Comparison of ENCODE assay signal across 8 cellular contexts in genomic region chr1:109793486-109794318, GRCh38. TPM values are rescaled to one million over a fixed set of nuclear protein-coding genes. Genes with fewer than 3 reads are reported as not detected.
A peak's percentile ranks its signal among the peaks of the same experiment; 100 is the strongest.
DNase-seq lines count a peak whose midpoint lies in the region; FAIRE-seq and TF ChIP-seq lines count a peak whose summit lies in the region.

No MANE protein-coding gene starts in this region.

- DNase-seq in D721Med (ENCODE audit: insufficient read length, low spot score) (peak; percentile 86), NCI-H1092 treated with DMSO at 0.1 percent for 48 hours (lab: John Stamatoyannopoulos, UW) (peak; percentile 87), T-helper 22 cell (ENCODE audit: low read depth) (peak; percentile 15), dorsolateral prefrontal cortex (peak in 7 of 10 donors; percentile 7 to 46 (median 23)), mesendoderm (peak; percentile 97), type B pancreatic cell (ENCODE audit: extremely low spot score, unreplicated experiment) (peak; percentile 53), Caco-2 (no peak), T-helper 9 cell (no peak)

- H3K9ac ChIP-seq in mesendoderm (ENCODE audit: low read length): no peak overlapping the region

- no peaks in the 10 kb centered on the region for H3K9me3 Mint-ChIP-seq in type B pancreatic cell
- no peaks in the 10 kb centered on the region for H3K9me3 Mint-ChIP-seq in Caco-2 (ENCODE audit: unreplicated experiment)

- no peak overlapping the region for H3K4me2 ChIP-seq in mesendoderm (ENCODE audit: low read length)

- no peak for FAIRE-seq in D721Med (lab: Jason Lieb, UNC)

- no peak overlapping the region for H2AK5ac ChIP-seq in mesendoderm (ENCODE audit: low read length)

- POLR2A ChIA-PET in Caco-2 (lab: Charles Lee): no interaction called here

- H2BK15ac ChIP-seq in mesendoderm (replicated peaks; ENCODE audit: low read depth): no peak overlapping the region

- peak overlapping the region; percentile 52 for H2BK5ac ChIP-seq in mesendoderm (ENCODE audit: low read length)

- H3K27ac ChIP-seq in dorsolateral prefrontal cortex (peak overlapping the region in 2 of 59 donors; percentile 18 to 31), mesendoderm (ENCODE audit: low read depth, low read length) (peak overlapping the region; percentile 24)

- H3K4me3 ChIP-seq in dorsolateral prefrontal cortex (no peak overlapping the region), mesendoderm (ENCODE audit: low read length) (no peak overlapping the region), Caco-2 (ENCODE audit: low read depth, low read length) (no peak overlapping the region)

- no CpG with 5 or more reads among the region's 11 CpGs for WGBS in mesendoderm (ENCODE audit: extremely low coverage, insufficient coverage, low lambda C conversion rate)

- H3K4me1 Mint-ChIP-seq in type B pancreatic cell (ENCODE audit: unreplicated experiment) (peaks cover 44% of the 10 kb centered on the region), Caco-2 (ENCODE audit: low read depth, unreplicated experiment) (peaks cover 7% of the 10 kb centered on the region)

- no peaks in the 10 kb centered on the region for H3K79me2 ChIP-seq in mesendoderm (ENCODE audit: control insufficient read depth, insufficient read depth, low read length)

- no peak overlapping the region for H2BK120ac ChIP-seq in mesendoderm (ENCODE audit: low read depth, low read length)

- no peak overlapping the region for H4K5ac ChIP-seq in mesendoderm (ENCODE audit: low read length)

- H3K4ac ChIP-seq in mesendoderm (ENCODE audit: low read depth, low read length): no peak overlapping the region

- BruUV-seq in Caco-2 (replicated peaks; lab: Mats Ljungman, UMichigan): no TSS peak

- intact Hi-C loops in dorsolateral prefrontal cortex (cut with DNase I): loop anchor here (5.0 to 10.0 kb wide), 4 partner anchors 74 to 189 kb away; partner anchors contain the start of genes AHCYL1 (in 2 of the 2) and CSF1 (in 1 of the 2)
- intact Hi-C loops in Caco-2 (cut with micrococcal nuclease; ENCODE audit: unreplicated experiment): no loop called here

- H3K18ac ChIP-seq in mesendoderm (ENCODE audit: low read length): no peak overlapping the region

- no peak overlapping the region for H3K4me3 Mint-ChIP-seq in type B pancreatic cell
- H3K4me3 Mint-ChIP-seq in Caco-2 (ENCODE audit: unreplicated experiment): no peak overlapping the region

- no peaks in the 10 kb centered on the region for H3K27me3 Mint-ChIP-seq in type B pancreatic cell
- H3K27me3 Mint-ChIP-seq in Caco-2 (ENCODE audit: insufficient read depth, unreplicated experiment): no peaks in the 10 kb centered on the region

- TF ChIP-seq CTCF in D721Med (IDR thresholded peaks at IDR 0.05; ENCODE audit: insufficient read depth, missing control alignments): no peak
- no peak for TF ChIP-seq CTCF in dorsolateral prefrontal cortex (IDR thresholded peaks at IDR 0.05 in 54 of 56, conservative IDR thresholded peaks at IDR 0.05 in 2 of 56; ENCODE audit: low read depth in 1 of 56, partially characterized antibody in 56 of 56)
- TF ChIP-seq CTCF in type B pancreatic cell (conservative IDR thresholded peaks at IDR 0.05): no peak
- TF ChIP-seq CTCF in Caco-2 (IDR thresholded peaks at IDR 0.05; ENCODE audit: insufficient read depth in 1 of 2, low read depth in 1 of 2, low read length in 1 of 2, severe bottlenecking in 1 of 2, unreplicated experiment in 1 of 2): no peak

- H3K23ac ChIP-seq in mesendoderm (ENCODE audit: low read length): no peak overlapping the region

- H3K27ac Mint-ChIP-seq in type B pancreatic cell (peak overlapping the region; percentile 66), Caco-2 (ENCODE audit: unreplicated experiment) (no peak overlapping the region)

- H3K36me3 ChIP-seq in mesendoderm (ENCODE audit: control insufficient read depth, insufficient read depth, low read length): no peaks in the 10 kb centered on the region
- no peaks in the 10 kb centered on the region for H3K36me3 ChIP-seq in Caco-2 (ENCODE audit: control insufficient read depth, insufficient read depth, low read length)

- H3K27me3 ChIP-seq in dorsolateral prefrontal cortex (no peaks in the 10 kb centered on the region), mesendoderm (ENCODE audit: insufficient read depth, low read length, poor library complexity) (no peaks in the 10 kb centered on the region), Caco-2 (replicated peaks; ENCODE audit: control insufficient read depth, insufficient read depth, low read length) (no peaks in the 10 kb centered on the region)

- H3K79me1 ChIP-seq in mesendoderm (ENCODE audit: low read length): no peaks in the 10 kb centered on the region

- CTCF ChIA-PET in Caco-2 (lab: Charles Lee): interaction anchor here (1.0 kb wide), 1 partner anchor 12 kb away, joined by 3 read pairs; no protein-coding TSS in a partner anchor

- H3K56ac ChIP-seq in mesendoderm (ENCODE audit: low read length): peak overlapping the region; percentile 56

- no peaks in the 10 kb centered on the region for H3K36me3 Mint-ChIP-seq in type B pancreatic cell
- H3K36me3 Mint-ChIP-seq in Caco-2 (ENCODE audit: insufficient read depth, unreplicated experiment): no peaks in the 10 kb centered on the region

- no peaks in the 10 kb centered on the region for H3K9me3 ChIP-seq in Caco-2

- peaks cover 20% of the 10 kb centered on the region for H3K4me1 ChIP-seq in mesendoderm (ENCODE audit: control insufficient read depth, low read depth, low read length)
- H3K4me1 ChIP-seq in Caco-2: peaks cover 13% of the 10 kb centered on the region

- no peak overlapping the region for H4K8ac ChIP-seq in mesendoderm (ENCODE audit: low read depth, low read length)

RNA-seq across cellular contexts. Expression of gene EPS8L3, which starts 30.0 kb away (rescaled TPM):
- total RNA-seq in dorsolateral prefrontal cortex: 1 to 10 TPM in 1 of 120 experiments, under 1 TPM in 1, not detected in 118; 0.81 to 1.3 TPM
- polyA plus RNA-seq in mesendoderm (2013, experiment 1 of 2): not detected
- polyA plus RNA-seq in mesendoderm (2013, experiment 2 of 2): not detected
- 9.9 and 19.1 TPM in 2 replicates for total RNA-seq in type B pancreatic cell (ENCODE audit: low replicate concordance)
- 15.3 and 18.5 TPM in 2 replicates for total RNA-seq in Caco-2 (2022)

RNA-seq across cellular contexts. Expression of gene GSTM3, which starts 52.9 kb away (rescaled TPM):
- total RNA-seq in dorsolateral prefrontal cortex (100 to 1,000 TPM in 35 of 120 experiments, 10 to 100 TPM in 85; 34.5 to 187 (median 81.8) TPM), type B pancreatic cell (ENCODE audit: low replicate concordance) (32.9 and 78.4 TPM in 2 replicates), Caco-2 (2022) (8.9 and 10.6 TPM in 2 replicates)
- polyA plus RNA-seq in mesendoderm (2013, experiment 1 of 2): 6.4 TPM
- polyA plus RNA-seq in mesendoderm (2013, experiment 2 of 2): 6.1 TPM

Comparison
In these comparisons a context has a peak if more than half of its experiments do, and no peak if none do; other contexts are left out.
1. DNase-seq: peak in D721Med (single experiment), NCI-H1092 treated with DMSO at 0.1 percent for 48 hours (single experiment), T-helper 22 cell (single experiment), dorsolateral prefrontal cortex (7 of 10), mesendoderm (single experiment) and type B pancreatic cell (single experiment); none in Caco-2 (0 of 2) and T-helper 9 cell (single experiment).